ENCODE assay signal across 9 cellular contexts in genomic region chr16:23836404-23837291, GRCh38. TPM values are rescaled to one million over a fixed set of nuclear protein-coding genes. Genes with fewer than 3 reads are reported as not detected.
DNase-seq lines count a peak whose midpoint lies in the region; ATAC-seq, FAIRE-seq and TF ChIP-seq lines count a peak whose summit lies in the region.
"Had no signal": no experiment of that assay in that cellular context is flagged by ENCODE, and none has a peak within 500 bp of the region (broad histone marks: within the 10 kb centered on the region; RNA-seq: fewer than 3 reads in every experiment).

No MANE protein-coding gene starts in this region.

- peak; percentile 83 for FAIRE-seq in GM12891 (lab: Jason Lieb, UNC)

- TF ChIP-seq CTCF in dorsolateral prefrontal cortex (IDR thresholded peaks at IDR 0.05 in 54 of 56, conservative IDR thresholded peaks at IDR 0.05 in 2 of 56; ENCODE audit: low read depth in 1 of 56, partially characterized antibody in 56 of 56) (peak in 38 of 56 donors; percentile 15 to 56 (median 32)), natural killer cell (IDR thresholded peaks at IDR 0.05) (no peak), uterus (IDR thresholded peaks at IDR 0.05) (no peak), HFFc6 (IDR thresholded peaks at IDR 0.05) (no peak)

- H3K4me3 Mint-ChIP-seq in natural killer cell (peak overlapping the region; percentile 99), HFFc6 (no peak overlapping the region)

- intact Hi-C loops in dorsolateral prefrontal cortex (cut with DNase I) (loop anchor here in 1 of 2 donors (5.0 kb wide), 1 partner anchor 116 kb away; no protein-coding TSS in a partner anchor), natural killer cell (cut with micrococcal nuclease) (loop anchor here (5.0 kb wide), 1 partner anchor 34 kb away; no protein-coding TSS in a partner anchor), uterus (cut with DNase I; ENCODE audit: low total_unique reads) (no loop called here)

- no peaks in the 10 kb centered on the region for H3K9me3 Mint-ChIP-seq in natural killer cell
- H3K9me3 Mint-ChIP-seq in HFFc6 = peaks cover 15% of the 10 kb centered on the region

- peak; percentile 17 for ATAC-seq in HG02938 (IDR thresholded peaks at IDR 0.05; ENCODE audit: unreplicated experiment)
- ATAC-seq in natural killer cell = peak; percentile 30 to 59 (median 37)
- no peak for ATAC-seq in HG03520 (IDR thresholded peaks at IDR 0.05; ENCODE audit: unreplicated experiment)

- H3K27ac ChIP-seq in dorsolateral prefrontal cortex = peak overlapping the region in 52 of 59 donors; percentile 5 to 88 (median 68)
- H3K27ac ChIP-seq in uterus = no peak overlapping the region

- H3K27ac Mint-ChIP-seq in natural killer cell (peak overlapping the region; percentile 83 to 91), HFFc6 (no peak overlapping the region)

- H3K27me3 Mint-ChIP-seq in natural killer cell (ENCODE audit: low read depth in 2 of 2) (no peaks in the 10 kb centered on the region), HFFc6 (ENCODE audit: insufficient read depth) (peaks cover 9% of the 10 kb centered on the region)

- DNase-seq in GM12891 (ENCODE audit: insufficient read length, low spot score) = peak; percentile 29
- peak; percentile 70 for DNase-seq in UCSD-AML1 (lab: John Stamatoyannopoulos, UW; ENCODE audit: unreplicated experiment)
- DNase-seq in dorsolateral prefrontal cortex = peak in 4 of 10 donors; percentile 20 to 57 (median 22)
- peak; percentile 45 for DNase-seq in natural killer cell
- no peak for DNase-seq in uterus
- no peak for DNase-seq in HFFc6

- peak; percentile 22; the same call in 1 of the 2 replicates for TF ChIP-seq POLR2A in GM12891 (IDR thresholded peaks at IDR 0.05; ENCODE audit: low read depth, low read length)
- no peak for TF ChIP-seq POLR2A in uterus (IDR thresholded peaks at IDR 0.05)

- H3K36me3 Mint-ChIP-seq in natural killer cell (no peaks in the 10 kb centered on the region), HFFc6 (ENCODE audit: low read depth) (peaks cover 6% of the 10 kb centered on the region; the same call in 1 of the 2 replicates)

- H3K36me3 ChIP-seq in uterus = no peaks in the 10 kb centered on the region

- H3K9me3 ChIP-seq in uterus = no peaks in the 10 kb centered on the region

- H3K27me3 ChIP-seq in dorsolateral prefrontal cortex (peaks cover 0 to 4% (median 0%) of the 10 kb centered on the region in 45 donors), uterus (no peaks in the 10 kb centered on the region)

- H3K4me1 Mint-ChIP-seq in natural killer cell (peaks cover 46 to 50% of the 10 kb centered on the region in 2 donors), HFFc6 (ENCODE audit: low read depth) (no peaks in the 10 kb centered on the region)

- H3K4me1 ChIP-seq in uterus = no peaks in the 10 kb centered on the region

- H3K4me3 ChIP-seq in dorsolateral prefrontal cortex (peak overlapping the region; percentile 53 to 87 (median 75)), uterus (peak overlapping the region; percentile 23 to 33)

TF ChIP-seq in GM12891, 5 proteins besides CTCF, POLR2A, EP300 and RAD21:
- 0 out of 2 replicates have a peak, but pooled peaks have one; percentile 9 for TF ChIP-seq SPI1 (IDR thresholded peaks at IDR 0.05; ENCODE audit: low read depth, low read length)
- TF ChIP-seq PAX5 (IDR thresholded peaks at IDR 0.05; ENCODE audit: insufficient read depth, low read length, severe bottlenecking) = no peak

RNA-seq across cellular contexts. Expression of gene PRKCB, which starts 0.9 kb away (rescaled TPM):
- 98.4 TPM for polyA plus RNA-seq in GM12891 (2012; ENCODE audit: low read depth, missing spikeins)
- 100 to 1,000 TPM; 111 to 409 (median 291) TPM for total RNA-seq in dorsolateral prefrontal cortex
- 100 to 1,000 TPM; 182 to 222 (median 183) TPM for total RNA-seq in natural killer cell
- 1 to 10 TPM in 3 of 4 donors, under 1 TPM in 1; 0.29 to 9.5 (median 2.9) TPM for total RNA-seq in uterus
- total RNA-seq in HFFc6 (2021; fragmentation: NEBNext Ultra II Directional; extraction: Animal tissue kit (Norgen Biotek cat#: 25700)) = not detected
- total RNA-seq: HT1080 had no signal

Comparison
In these comparisons a context has a peak if more than half of its experiments do, and no peak if none do; other contexts are left out.
1. DNase-seq: peak in GM12891 (single experiment), UCSD-AML1 (single experiment) and natural killer cell (single experiment); none in uterus (0 of 2) and HFFc6 (single experiment).
2. H3K27ac ChIP-seq: peak in dorsolateral prefrontal cortex (52 of 59); none in uterus (0 of 2).
3. CTCF ChIP-seq: peak in dorsolateral prefrontal cortex (38 of 56); none in natural killer cell (single experiment), uterus (0 of 4) and HFFc6 (single experiment).
4. RNA of gene PRKCB, which starts 0.9 kb away (total RNA-seq): 111 to 409 TPM in dorsolateral prefrontal cortex and 182 to 222 TPM in natural killer cell; 0.29 to 9.5 TPM in uterus and not detected in HFFc6; every median in the first group is over 10 times any median in the second.